1 cellular context compared by ENCODE assay signal in genomic region chr3:39333607-39334006, GRCh38.
TF ChIP-seq lines count a peak whose summit lies in the region.

No MANE protein-coding gene starts in this region.

TF ChIP-seq in H1, 55 proteins besides CTCF, POLR2A, EP300 and RAD21:
- TF ChIP-seq KDM4A (IDR thresholded peaks at IDR 0.05; ENCODE audit: low read depth, low read length, severe bottlenecking), result no peak
